23 cellular contexts compared by ENCODE assay signal in genomic region chr12:130124605-130125244, GRCh38. TPM values are rescaled to one million over a fixed set of nuclear protein-coding genes. Genes with fewer than 3 reads are reported as not detected.
"Had no signal": no experiment of that assay in that cellular context is flagged by ENCODE, and none has a peak within 500 bp of the region (broad histone marks: within the 10 kb centered on the region; RNA-seq: fewer than 3 reads in every experiment).

No MANE protein-coding gene starts in this region.

- H3K36me3 Mint-ChIP-seq: naive thymus-derived CD4-positive, alpha-beta T cell; stimulated activated effector memory CD8-positive, alpha-beta T cell treated with anti-CD3 and anti-CD28 coated beads, Interleukin-12 subunit alpha, Interleukin-12 subunit beta, amount 100 ng/mL, for 72 hours had no signal

- DNase-seq: cortex of kidney; dorsolateral prefrontal cortex; effector CD8-positive, alpha-beta T cell; foreskin melanocyte; head of caudate nucleus; kidney glomerular epithelial cell; naive thymus-derived CD4-positive, alpha-beta T cell; nephron progenitor cell; sigmoid colon; small intestine; stimulated activated CD4-positive, alpha-beta T cell treated with anti-CD3 and anti-CD28 coated beads, Interleukin-2, amount 100 ng/mL, for 48 hours; testis; upper lobe of right lung had no signal

- H3K27me3 Mint-ChIP-seq: central memory CD8-positive, alpha-beta T cell had no signal

- H3K4me2 ChIP-seq: hepatocyte had no signal

- H2AFZ ChIP-seq: hepatocyte had no signal

- ATAC-seq: stimulated activated effector memory CD8-positive, alpha-beta T cell treated with anti-CD3 and anti-CD28 coated beads, Interleukin-12 subunit alpha, Interleukin-12 subunit beta, amount 100 ng/mL, for 72 hours; upper lobe of right lung had no signal

- H3K27ac ChIP-seq: dorsolateral prefrontal cortex, hepatocyte, neutrophil, right atrium auricular region, sigmoid colon, testis, tibial nerve, upper lobe of right lung had no signal

- H3K9me3 Mint-ChIP-seq: nephron progenitor cell; stimulated activated naive CD8-positive, alpha-beta T cell treated with anti-CD3 and anti-CD28 coated beads, Interleukin-15, Interleukin-2, amounts not matched to agents 100 ng/mL and 50 ng/mL, for 24 hours had no signal

- H3K9me3 ChIP-seq: neutrophil, sigmoid colon, testis, upper lobe of right lung had no signal

- H3K4me3 ChIP-seq: dorsolateral prefrontal cortex, hepatocyte, right atrium auricular region, sigmoid colon, testis, tibial nerve, upper lobe of right lung had no signal

- H3K27me3 ChIP-seq: right atrium auricular region, testis, tibial nerve, upper lobe of right lung had no signal

- H3K4me1 ChIP-seq: right atrium auricular region, sigmoid colon, upper lobe of right lung had no signal

- H3K27ac Mint-ChIP-seq: naive thymus-derived CD4-positive, alpha-beta T cell; nephron progenitor cell; stimulated activated effector memory CD8-positive, alpha-beta T cell treated with anti-CD3 and anti-CD28 coated beads, Interleukin-12 subunit alpha, Interleukin-12 subunit beta, amount 100 ng/mL, for 72 hours; stimulated activated naive CD8-positive, alpha-beta T cell treated with anti-CD3 and anti-CD28 coated beads, Interleukin-15, Interleukin-2, amounts not matched to agents 100 ng/mL and 50 ng/mL, for 24 hours had no signal

- H3K36me3 ChIP-seq: neutrophil, right atrium auricular region, sigmoid colon, tibial nerve, upper lobe of right lung had no signal

- H3K79me2 ChIP-seq: hepatocyte had no signal

- H3K4me3 Mint-ChIP-seq: central memory CD8-positive, alpha-beta T cell; naive thymus-derived CD4-positive, alpha-beta T cell; stimulated activated effector memory CD8-positive, alpha-beta T cell treated with anti-CD3 and anti-CD28 coated beads, Interleukin-12 subunit alpha, Interleukin-12 subunit beta, amount 100 ng/mL, for 72 hours; stimulated activated naive CD8-positive, alpha-beta T cell treated with anti-CD3 and anti-CD28 coated beads, Interleukin-15, Interleukin-2, amounts not matched to agents 100 ng/mL and 50 ng/mL, for 24 hours had no signal

- H3K4me1 Mint-ChIP-seq: central memory CD8-positive, alpha-beta T cell; naive thymus-derived CD4-positive, alpha-beta T cell; stimulated activated effector memory CD8-positive, alpha-beta T cell treated with anti-CD3 and anti-CD28 coated beads, Interleukin-12 subunit alpha, Interleukin-12 subunit beta, amount 100 ng/mL, for 72 hours had no signal

RNA-seq across cellular contexts. Expression of gene FZD10, which starts 37.5 kb away (rescaled TPM):
- total RNA-seq: liver; mononuclear cell; naive thymus-derived CD4-positive, alpha-beta T cell; osteocyte had no signal
